In the genomic region with DNA sequence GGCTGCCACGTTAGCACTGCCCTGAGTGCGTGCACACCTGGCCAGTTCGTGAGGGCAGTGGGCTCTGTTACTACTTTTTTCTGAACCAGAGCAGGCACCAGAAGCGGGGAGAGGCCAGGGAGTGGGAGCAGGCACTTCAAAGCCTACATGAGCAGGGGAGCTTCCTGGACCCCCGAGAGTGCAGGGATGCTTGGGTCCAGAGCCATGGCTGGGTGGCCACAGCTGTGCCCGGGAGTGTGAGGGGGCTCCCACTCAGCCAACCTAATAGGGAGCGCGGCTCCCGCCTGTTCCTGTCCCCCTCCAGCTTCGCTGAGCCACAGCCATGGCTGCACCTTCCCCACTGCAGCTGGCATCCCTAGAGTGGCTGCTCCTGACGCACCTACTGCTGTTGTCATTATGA, we compare ENCODE assay signal across 20 cellular contexts.
"Had no signal": no experiment of that assay in that cellular context is flagged by ENCODE, and none has a peak within 500 bp of the region (broad histone marks: within the 10 kb centered on the region; RNA-seq: fewer than 3 reads in every experiment).

No MANE protein-coding gene starts in this region.

- H3K4me1 ChIP-seq: SJSA1 had no signal

- H3K9ac ChIP-seq: KMS-11 had no signal

- H3K4me3 ChIP-seq: K562, SJSA1, SK-N-MC had no signal

- H3K4me2 ChIP-seq: KMS-11 had no signal

- DNase-seq: Kasumi-1, NCI-H1092, NCI-H1105 treated with DMSO at 0.1 percent for 48 hours, NCI-H1417 treated with DMSO at 0.1 percent for 48 hours, NCI-H146, NCI-H1694 treated with DMSO at 0.1 percent for 48 hours, NCI-H1930, NCI-H2081, NCI-H2107, NCI-H2227 treated with DMSO at 0.1 percent for 48 hours, NCI-H524, NCI-H526 treated with DMSO at 0.1 percent for 48 hours, NCI-H748 treated with DMSO at 0.1 percent for 48 hours, Right ventricle myocardium superior, RPMI8226, SIG-M5 had no signal

- ATAC-seq: K562 had no signal

- H3K27ac ChIP-seq: KMS-11, SJSA1, SK-N-MC had no signal

- H3K27me3 ChIP-seq: SJSA1 had no signal

- H3K36me3 ChIP-seq: SJSA1 had no signal

- H3K9me3 ChIP-seq: SJSA1 had no signal
